16 cellular contexts compared by ENCODE assay signal in the genomic region with DNA sequence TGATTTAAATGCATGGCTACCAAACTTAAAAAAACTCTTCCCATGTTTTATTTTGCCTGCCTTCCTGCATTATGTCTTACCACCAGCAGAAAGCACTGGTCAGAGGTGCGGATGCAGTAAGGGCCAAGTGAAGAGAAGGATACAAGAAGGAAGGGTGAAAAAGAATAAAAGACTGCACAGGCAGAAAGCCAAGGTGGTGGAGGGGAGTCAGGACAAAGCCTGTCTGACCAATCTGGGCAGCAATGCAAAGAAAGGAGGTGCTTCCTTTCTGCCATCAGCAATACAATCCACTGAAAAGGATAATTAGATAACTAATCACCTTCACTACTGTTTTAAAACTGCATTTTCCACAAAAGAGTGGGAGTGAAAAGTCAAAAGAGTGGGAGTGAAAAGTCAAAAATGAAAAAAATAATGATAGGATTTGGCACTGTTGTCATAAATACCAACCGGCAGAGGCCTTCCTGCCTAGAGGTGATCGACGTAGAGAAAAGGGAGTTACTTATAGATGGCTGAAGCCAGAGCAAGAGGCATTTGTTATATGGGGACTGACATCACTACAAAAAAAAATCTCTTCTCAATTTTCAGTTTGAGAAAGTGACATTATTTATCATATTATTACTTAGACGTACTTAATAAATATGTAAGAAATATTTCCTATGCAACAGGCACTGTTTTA.
A peak's percentile ranks its signal among the peaks of the same experiment; 100 is the strongest.
DNase-seq lines count a peak whose midpoint lies in the region; ATAC-seq and TF ChIP-seq lines count a peak whose summit lies in the region.
"Had no signal": no experiment of that assay in that cellular context is flagged by ENCODE, and none has a peak within 500 bp of the region (broad histone marks: within the 10 kb centered on the region; RNA-seq: fewer than 3 reads in every experiment).

No MANE protein-coding gene starts in this region.

- WGBS in endodermal cell (ENCODE audit: insufficient coverage in 1 of 2, insufficient read length in 1 of 2), 2 experiments: 71 to 97% methylated on average over 1 to 4 of the region's 5 CpGs

- H3K27me3 ChIP-seq in GM23338 (ENCODE audit: insufficient read depth) (no peaks in the 10 kb centered on the region), endodermal cell (ENCODE audit: control insufficient read depth, insufficient read depth, low read length, poor library complexity, severe bottlenecking) (no peaks in the 10 kb centered on the region)
- H3K27me3 ChIP-seq: BLaER1 had no signal

- H3K27me3 Mint-ChIP-seq in GM23338 (ENCODE audit: insufficient read depth, low read depth, poor library complexity) (no peaks in the 10 kb centered on the region), endodermal cell (ENCODE audit: insufficient read depth) (no peaks in the 10 kb centered on the region), nephron progenitor cell (ENCODE audit: low read depth, poor library complexity) (peaks cover 2% of the 10 kb centered on the region)
- H3K27me3 Mint-ChIP-seq in T-helper 2 cell treated with Interferon-gamma antibody and Interleukin-4, amounts not matched to agents 5 μg/mL and 100 μg/mL, for 36 hours (ENCODE audit: low read depth): no peaks in the 10 kb centered on the region
- H3K27me3 Mint-ChIP-seq: CD4-positive, alpha-beta memory T cell had no signal

- H3K9me2 ChIP-seq in GM23338 (ENCODE audit: insufficient read depth): no peaks in the 10 kb centered on the region

- H4K20me1 ChIP-seq in GM23338 (replicated peaks; ENCODE audit: insufficient read depth): no peaks in the 10 kb centered on the region
- H4K20me1 ChIP-seq: BLaER1 had no signal

- no peak for TF ChIP-seq CTCF in GM23338 (conservative IDR thresholded peaks at IDR 0.05; ENCODE audit: low read depth in 2 of 2)
- TF ChIP-seq CTCF in endodermal cell (conservative IDR thresholded peaks at IDR 0.05): no peak
- TF ChIP-seq CTCF in nephron progenitor cell (IDR thresholded peaks at IDR 0.05): no peak
- TF ChIP-seq CTCF in RWPE1 (conservative IDR thresholded peaks at IDR 0.05; ENCODE audit: low read depth): no peak

- no peaks in the 10 kb centered on the region for H3K36me3 ChIP-seq in GM23338 (ENCODE audit: insufficient read depth)
- no peaks in the 10 kb centered on the region for H3K36me3 ChIP-seq in endodermal cell (ENCODE audit: control insufficient read depth, insufficient read depth, low read length)
- H3K36me3 ChIP-seq: BLaER1, HAP-1 had no signal

- H3K36me3 Mint-ChIP-seq in GM23338 (ENCODE audit: low read depth) (no peaks in the 10 kb centered on the region), endodermal cell (ENCODE audit: low read depth) (no peaks in the 10 kb centered on the region), nephron progenitor cell (ENCODE audit: low read depth) (no peaks in the 10 kb centered on the region)
- no peaks in the 10 kb centered on the region for H3K36me3 Mint-ChIP-seq in T-helper 2 cell treated with Interferon-gamma antibody and Interleukin-4, amounts not matched to agents 5 μg/mL and 100 μg/mL, for 36 hours (ENCODE audit: low read depth)

- no peaks in the 10 kb centered on the region for H3K9me3 ChIP-seq in endodermal cell (ENCODE audit: control insufficient read depth, low read length)
- H3K9me3 ChIP-seq: BLaER1, HAP-1 had no signal

- H3K27ac Mint-ChIP-seq in GM23338 (peak overlapping the region; percentile 84), endodermal cell (peak overlapping the region; percentile 39), nephron progenitor cell (peak overlapping the region; percentile 84)
- no peak overlapping the region for H3K27ac Mint-ChIP-seq in T-helper 2 cell treated with Interferon-gamma antibody and Interleukin-4, amounts not matched to agents 5 μg/mL and 100 μg/mL, for 36 hours

- H3K79me2 ChIP-seq in GM23338 (replicated peaks; ENCODE audit: insufficient read depth): no peaks in the 10 kb centered on the region

- H3K27ac ChIP-seq in GM23338 (ENCODE audit: low read depth): no peak overlapping the region
- H3K27ac ChIP-seq in endodermal cell (ENCODE audit: low read depth, low read length): no peak overlapping the region
- no peak overlapping the region for H3K27ac ChIP-seq in RWPE1
- H3K27ac ChIP-seq: BLaER1 had no signal

- H3K4me3 Mint-ChIP-seq in GM23338 (no peak overlapping the region), endodermal cell (no peak overlapping the region), nephron progenitor cell (no peak overlapping the region)
- no peak overlapping the region for H3K4me3 Mint-ChIP-seq in T-helper 2 cell treated with Interferon-gamma antibody and Interleukin-4, amounts not matched to agents 5 μg/mL and 100 μg/mL, for 36 hours
- H3K4me3 Mint-ChIP-seq: CD14-positive monocyte; CD4-positive, alpha-beta memory T cell had no signal

- DNase-seq in GM23338 (ENCODE audit: low spot score): peak; percentile 9
- peak; percentile 42 for DNase-seq in NCI-H2227 treated with DMSO at 0.1 percent for 48 hours (lab: John Stamatoyannopoulos, UW)
- DNase-seq in endodermal cell: no peak
- no peak for DNase-seq in nephron progenitor cell
- no peak for DNase-seq in SW480 (ENCODE audit: low spot score)
- no peak for DNase-seq in stimulated activated CD4-positive, alpha-beta T cell treated with anti-CD3 and anti-CD28 coated beads, Interleukin-4, amount 100 ng/mL, for 4 hours
- DNase-seq in RWPE1 (ENCODE audit: low spot score): no peak
- DNase-seq in T-helper 2 cell treated with Interferon-gamma antibody and Interleukin-4, amounts not matched to agents 5 μg/mL and 100 μg/mL, for 36 hours (ENCODE audit: low spot score): no peak
- DNase-seq: 8988T; CD4-positive, alpha-beta memory T cell; DMS153; DMS79; GDM1 had no signal

- H3K4me3 ChIP-seq in GM23338: no peak overlapping the region
- no peak overlapping the region for H3K4me3 ChIP-seq in endodermal cell (ENCODE audit: low read length)
- H3K4me3 ChIP-seq: BLaER1, HAP-1 had no signal

- H3K4me2 ChIP-seq in GM23338: no peak overlapping the region
- H3K4me2 ChIP-seq: BLaER1 had no signal

- POLR2A ChIA-PET in RWPE1 (lab: Yijun Ruan, JAX; ENCODE audit: low non-redundant PET): no interaction called here

- no peak overlapping the region for H3K9ac ChIP-seq in endodermal cell (ENCODE audit: extremely low read depth, low read length, poor library complexity, severe bottlenecking)
- H3K9ac ChIP-seq: BLaER1 had no signal

- H3K4me1 Mint-ChIP-seq in GM23338: peaks cover 10% of the 10 kb centered on the region
- H3K4me1 Mint-ChIP-seq in endodermal cell: peaks cover 10% of the 10 kb centered on the region
- H3K4me1 Mint-ChIP-seq in nephron progenitor cell: no peaks in the 10 kb centered on the region
- no peaks in the 10 kb centered on the region for H3K4me1 Mint-ChIP-seq in T-helper 2 cell treated with Interferon-gamma antibody and Interleukin-4, amounts not matched to agents 5 μg/mL and 100 μg/mL, for 36 hours (ENCODE audit: low read depth)
- H3K4me1 Mint-ChIP-seq: CD14-positive monocyte had no signal

- no peaks in the 10 kb centered on the region for H3F3A ChIP-seq in GM23338 (replicated peaks; ENCODE audit: low read depth)

- ATAC-seq in GM23338: peak; percentile 63

- H3K4me1 ChIP-seq in GM23338 (ENCODE audit: insufficient read depth) (peaks cover 4% of the 10 kb centered on the region; the same call in 1 of the 2 replicates), endodermal cell (ENCODE audit: control insufficient read depth, insufficient read depth, low read length) (no peaks in the 10 kb centered on the region)
- H3K4me1 ChIP-seq: BLaER1 had no signal

- no peaks in the 10 kb centered on the region for H3K9me3 Mint-ChIP-seq in GM23338
- H3K9me3 Mint-ChIP-seq in endodermal cell: no peaks in the 10 kb centered on the region
- H3K9me3 Mint-ChIP-seq in nephron progenitor cell: no peaks in the 10 kb centered on the region
- H3K9me3 Mint-ChIP-seq in T-helper 2 cell treated with Interferon-gamma antibody and Interleukin-4, amounts not matched to agents 5 μg/mL and 100 μg/mL, for 36 hours: no peaks in the 10 kb centered on the region
- H3K9me3 Mint-ChIP-seq: CD14-positive monocyte; CD4-positive, alpha-beta memory T cell had no signal

- CTCF ChIA-PET in RWPE1 (lab: Yijun Ruan, JAX): no interaction called here

- H2AFZ ChIP-seq in GM23338: no peak overlapping the region

TF ChIP-seq in GM23338, 12 proteins besides CTCF, POLR2A, EP300 and RAD21:
- no peak for TF ChIP-seq JUNB (IDR thresholded peaks at IDR 0.05; ENCODE audit: unreplicated experiment)
- TF ChIP-seq EZH2phosphoT487 (IDR thresholded peaks at IDR 0.05; ENCODE audit: unreplicated experiment): no peak

Comparison
In these comparisons a context has a peak if more than half of its experiments do, and no peak if none do; other contexts are left out.
1. DNase-seq: peak in GM23338 (single experiment) and NCI-H2227 treated with DMSO at 0.1 percent for 48 hours (single experiment); none in endodermal cell (single experiment), nephron progenitor cell (single experiment), SW480 (single experiment), stimulated activated CD4-positive, alpha-beta T cell treated with anti-CD3 and anti-CD28 coated beads, Interleukin-4, amount 100 ng/mL, for 4 hours (0 of 2), RWPE1 (single experiment) and T-helper 2 cell treated with Interferon-gamma antibody and Interleukin-4, amounts not matched to agents 5 μg/mL and 100 μg/mL, for 36 hours (single experiment).